Comparison of ENCODE assay signal across 32 cellular contexts in genomic region chr13:56869671-56870070, GRCh38.
DNase-seq lines count a peak whose midpoint lies in the region; ATAC-seq, FAIRE-seq and TF ChIP-seq lines count a peak whose summit lies in the region.
"Had no signal": no experiment of that assay in that cellular context is flagged by ENCODE, and none has a peak within 500 bp of the region (broad histone marks: within the 10 kb centered on the region; RNA-seq: fewer than 3 reads in every experiment).

No MANE protein-coding gene starts in this region.

- intact Hi-C loops in HepG2 (cut with micrococcal nuclease; ENCODE audit: unreplicated experiment), result no loop called here
- intact Hi-C loops in right lobe of liver (cut with DNase I), result no loop called here
- intact Hi-C loops in K562 (cut with micrococcal nuclease), result no loop called here
- intact Hi-C loops in spleen (cut with DNase I; ENCODE audit: low total_unique reads), result no loop called here

- H3K27me3 ChIP-seq in HepG2 (ENCODE audit: control insufficient read depth in 1 of 2, insufficient read depth in 2 of 2, low read length in 2 of 2) (no peaks in the 10 kb centered on the region), right lobe of liver (no peaks in the 10 kb centered on the region), K562 (ENCODE audit: control insufficient read depth in 2 of 2, insufficient read depth in 2 of 2, low read length in 2 of 2) (no peaks in the 10 kb centered on the region), neuron (ENCODE audit: insufficient read depth, low read length) (no peaks in the 10 kb centered on the region), spleen (replicated peaks in 1 of 7) (no peaks in the 10 kb centered on the region)
- H3K27me3 ChIP-seq: BE2C; BLaER1; BLaER1 treated with 17β-estradiol and CSF1 and Interleukin-3, amounts not matched to agents 10 nM and 100 nM had no signal

- no peaks in the 10 kb centered on the region for H3K9me1 ChIP-seq in K562 (ENCODE audit: control insufficient read depth, insufficient read depth, low read length)

- WGBS in HepG2 (ENCODE audit: low lambda C conversion rate), result 21% methylated on average over 4 of the region's 4 CpGs
- 89% methylated on average over 4 of the region's 4 CpGs for WGBS in right lobe of liver (ENCODE audit: insufficient coverage, low coverage, low lambda C conversion rate, missing lambda C conversion rate)
- WGBS in K562 (ENCODE audit: insufficient coverage, low coverage, missing lambda C conversion rate), result no CpG with 5 or more reads among the region's 4 CpGs
- WGBS in spleen, 5 donors, result 89 to 95% (median 90%) methylated on average over 2 to 4 of the region's 4 CpGs

- ATAC-seq in HepG2, result no peak
- ATAC-seq in right lobe of liver, result no peak
- ATAC-seq in K562, result no peak
- no peak for ATAC-seq in HG03039 (IDR thresholded peaks at IDR 0.05; ENCODE audit: unreplicated experiment)
- ATAC-seq: A549; CD8-positive, alpha-beta T cell had no signal

- H3K4me2 ChIP-seq in HepG2 (ENCODE audit: low read depth, low read length), result no peak overlapping the region
- no peak overlapping the region for H3K4me2 ChIP-seq in K562 (ENCODE audit: insufficient read depth, low read length)
- H3K4me2 ChIP-seq: A549; BLaER1; BLaER1 treated with 17β-estradiol and CSF1 and Interleukin-3, amounts not matched to agents 10 nM and 100 nM had no signal

- H3K27ac ChIP-seq in HepG2 (ENCODE audit: extremely low read length, insufficient read depth, low read length) (no peak overlapping the region), right lobe of liver (no peak overlapping the region), K562 (ENCODE audit: extremely low read depth, low read depth, low read length) (no peak overlapping the region), spleen (no peak overlapping the region)
- H3K27ac ChIP-seq: 22Rv1; A549; BLaER1; BLaER1 treated with 17β-estradiol and CSF1 and Interleukin-3, amounts not matched to agents 10 nM and 100 nM; C4-2B had no signal

- POLR2A ChIA-PET in HepG2 (lab: Yijun Ruan, JAX) (no interaction called here), K562 (lab: Yijun Ruan, JAX) (no interaction called here)

- CTCF ChIA-PET in HepG2 (lab: Yijun Ruan, JAX; ENCODE audit: low intra/inter-chr PET ratio, low total read pairs), result no interaction called here
- CTCF ChIA-PET in K562 (lab: Yijun Ruan, JAX; ENCODE audit: low intra/inter-chr PET ratio), result no interaction called here

- TF ChIP-seq RAD21 in HepG2 (CRISPR knock-in tag; IDR thresholded peaks at IDR 0.05), result no peak
- TF ChIP-seq RAD21 in K562 (CRISPR knock-in tag; conservative IDR thresholded peaks at IDR 0.05 in 1 of 2, IDR thresholded peaks at IDR 0.05 in 1 of 2), result no peak

- no peak for TF ChIP-seq POLR2A in HepG2 (IDR thresholded peaks at IDR 0.05; ENCODE audit: insufficient read depth in 1 of 2, low read depth in 2 of 2, low read length in 2 of 2)
- TF ChIP-seq POLR2A in right lobe of liver (IDR thresholded peaks at IDR 0.05), result no peak
- no peak for TF ChIP-seq POLR2A in K562 (conservative IDR thresholded peaks at IDR 0.05)
- no peak for TF ChIP-seq POLR2A in spleen (IDR thresholded peaks at IDR 0.05)

- TF ChIP-seq EP300 in HepG2 (IDR thresholded peaks at IDR 0.05; ENCODE audit: low read depth in 2 of 2, low read length in 2 of 2), result no peak
- no peak for TF ChIP-seq EP300 in HepG2 (CRISPR knock-in tag; IDR thresholded peaks at IDR 0.05; ENCODE audit: borderline replicate concordance)
- TF ChIP-seq EP300 in K562 (IDR thresholded peaks at IDR 0.05; ENCODE audit: low read length), result no peak

- TF ChIP-seq CTCF in HepG2 (CRISPR knock-in tag; IDR thresholded peaks at IDR 0.05), result no peak
- no peak for TF ChIP-seq CTCF in right lobe of liver (IDR thresholded peaks at IDR 0.05)
- TF ChIP-seq CTCF in K562 (IDR thresholded peaks at IDR 0.05 in 2 of 3, conservative IDR thresholded peaks at IDR 0.05 in 1 of 3; ENCODE audit: insufficient read depth in 2 of 3, low read depth in 1 of 3, low read length in 3 of 3), result no peak
- TF ChIP-seq CTCF in spleen (IDR thresholded peaks at IDR 0.05 in 8 of 11, conservative IDR thresholded peaks at IDR 0.05 in 3 of 11), result no peak

- H3K9me3 ChIP-seq in HepG2 (ENCODE audit: low read length) (peaks cover 30% of the 10 kb centered on the region), right lobe of liver (no peaks in the 10 kb centered on the region), K562 (replicated peaks; ENCODE audit: control insufficient read depth, insufficient read depth, low read depth, low read length) (no peaks in the 10 kb centered on the region), neuron (ENCODE audit: low read length) (no peaks in the 10 kb centered on the region), spleen (peaks cover 0 to 15% (median 0%) of the 10 kb centered on the region in 8 donors)
- H3K9me3 ChIP-seq: A549; BE2C; BLaER1; BLaER1 treated with 17β-estradiol and CSF1 and Interleukin-3, amounts not matched to agents 10 nM and 100 nM; Caco-2 had no signal

- no peaks in the 10 kb centered on the region for H3K36me3 ChIP-seq in HepG2 (replicated peaks in 1 of 2; ENCODE audit: control insufficient read depth in 1 of 2, insufficient read depth in 2 of 2, low read length in 2 of 2)
- no peaks in the 10 kb centered on the region for H3K36me3 ChIP-seq in right lobe of liver
- H3K36me3 ChIP-seq in K562 (ENCODE audit: control insufficient read depth, insufficient read depth, low read length), result no peaks in the 10 kb centered on the region
- H3K36me3 ChIP-seq in neuron (ENCODE audit: insufficient read depth, low read length), result no peaks in the 10 kb centered on the region
- H3K36me3 ChIP-seq in spleen, result no peaks in the 10 kb centered on the region
- H3K36me3 ChIP-seq: BE2C; BLaER1; BLaER1 treated with 17β-estradiol and CSF1 and Interleukin-3, amounts not matched to agents 10 nM and 100 nM had no signal

- H2AFZ ChIP-seq in HepG2 (ENCODE audit: low read length) (no peak overlapping the region), K562 (ENCODE audit: low read depth, low read length) (no peak overlapping the region), neuron (ENCODE audit: low read depth, low read length) (peak overlapping the region; percentile 53)

- H4K20me1 ChIP-seq in HepG2 (ENCODE audit: insufficient read depth, low read length) (no peaks in the 10 kb centered on the region), K562 (replicated peaks; ENCODE audit: control insufficient read depth, insufficient read depth, low read length) (no peaks in the 10 kb centered on the region)
- H4K20me1 ChIP-seq: BLaER1; BLaER1 treated with 17β-estradiol and CSF1 and Interleukin-3, amounts not matched to agents 10 nM and 100 nM had no signal

- no peak for FAIRE-seq in HepG2 (lab: Jason Lieb, UNC)
- FAIRE-seq in K562 (lab: Jason Lieb, UNC), result no peak
- FAIRE-seq: A549, D721Med had no signal

- H3K4me3 ChIP-seq in HepG2 (replicated peaks in 1 of 3; ENCODE audit: insufficient read depth in 1 of 3, low read depth in 2 of 3, low read length in 3 of 3), result no peak overlapping the region
- no peak overlapping the region for H3K4me3 ChIP-seq in right lobe of liver
- H3K4me3 ChIP-seq in K562, result no peak overlapping the region
- H3K4me3 ChIP-seq in neuron (ENCODE audit: low read length), result no peak overlapping the region
- no peak overlapping the region for H3K4me3 ChIP-seq in spleen
- H3K4me3 ChIP-seq: A549; BLaER1; BLaER1 treated with 17β-estradiol and CSF1 and Interleukin-3, amounts not matched to agents 10 nM and 100 nM had no signal

- in situ Hi-C loops in HepG2 (cut with HindIII; ENCODE audit: extremely low pct_ligation_motif_present, low pct_unique_long_range_greater_than_20kb) (no loop called here), K562 (cut with MboI) (no loop called here)

- DNase-seq in HepG2 (ENCODE audit: low spot score), result no peak
- DNase-seq in right lobe of liver, result no peak
- no peak for DNase-seq in K562 (ENCODE audit: extremely low read depth in 1 of 4, low spot score in 3 of 4)
- DNase-seq in spleen, result no peak
- DNase-seq: 8988T; ACHN; AML-193; BE2C; C1 segment of cervical spinal cord; Caco-2; Calu3; CD4-positive, alpha-beta memory T cell; CD4-positive, alpha-beta T cell; CD4-positive, CD25-positive, alpha-beta regulatory T cell; CD8-positive, alpha-beta memory T cell; CD8-positive, alpha-beta T cell; COR-L47; DMS 273 treated with DMSO at 0.1 percent for 48 hours; DMS153; DMS53; DMS79; DMS79 treated with DMSO at 0.1 percent for 48 hours; DND-41; EL had no signal

- BruUV-seq in HepG2 (replicated peaks; lab: Mats Ljungman, UMichigan) (no TSS peak), K562 (replicated peaks; lab: Mats Ljungman, UMichigan) (no TSS peak)

- H3K4me1 ChIP-seq in HepG2 (ENCODE audit: insufficient read depth, low read length), result no peaks in the 10 kb centered on the region
- no peaks in the 10 kb centered on the region for H3K4me1 ChIP-seq in right lobe of liver
- no peaks in the 10 kb centered on the region for H3K4me1 ChIP-seq in K562 (replicated peaks in 1 of 2; ENCODE audit: control insufficient read depth in 2 of 2, insufficient read depth in 2 of 2, low read length in 2 of 2)
- H3K4me1 ChIP-seq in neuron (ENCODE audit: insufficient read depth, low read length), result no peaks in the 10 kb centered on the region
- H3K4me1 ChIP-seq in spleen, result no peaks in the 10 kb centered on the region
- H3K4me1 ChIP-seq: A549; BE2C; BLaER1; BLaER1 treated with 17β-estradiol and CSF1 and Interleukin-3, amounts not matched to agents 10 nM and 100 nM; Caco-2 had no signal

- no peak overlapping the region for H3K9ac ChIP-seq in HepG2 (ENCODE audit: insufficient read depth, low read depth, low read length)
- H3K9ac ChIP-seq in K562 (ENCODE audit: insufficient read depth in 1 of 2, low read depth in 2 of 2, low read length in 2 of 2), result no peak overlapping the region
- H3K9ac ChIP-seq: BLaER1; BLaER1 treated with 17β-estradiol and CSF1 and Interleukin-3, amounts not matched to agents 10 nM and 100 nM had no signal

- H3K79me2 ChIP-seq in HepG2 (ENCODE audit: insufficient read depth, low read length) (no peaks in the 10 kb centered on the region), K562 (ENCODE audit: control insufficient read depth, insufficient read depth, low read length) (no peaks in the 10 kb centered on the region)

TF ChIP-seq in HepG2, 621 proteins besides CTCF, POLR2A, EP300 and RAD21:
- peak; percentile 96 for TF ChIP-seq HNRNPK (IDR thresholded peaks at IDR 0.05; ENCODE audit: low read depth, low read length, poor library complexity, severe bottlenecking)
- no peak for TF ChIP-seq ZNF264 (CRISPR knock-in tag; IDR thresholded peaks at IDR 0.05)
- peak; percentile 88; the same call in 1 of the 2 replicates for TF ChIP-seq PCBP1 (IDR thresholded peaks at IDR 0.05; ENCODE audit: borderline replicate concordance, low read depth, low read length)

TF ChIP-seq in K562, 482 proteins besides CTCF, POLR2A, EP300 and RAD21:
- TF ChIP-seq ZFPM2 (CRISPR knock-in tag; IDR thresholded peaks at IDR 0.05), result no peak
- peak; percentile 46 for TF ChIP-seq HNRNPK (IDR thresholded peaks at IDR 0.05; ENCODE audit: low read depth, low read length, poor library complexity, severe bottlenecking)
- TF ChIP-seq PCBP2 (IDR thresholded peaks at IDR 0.05; ENCODE audit: low read depth, low read length, poor library complexity, severe bottlenecking), result peak; percentile 29

Comparison
In these comparisons a context has a peak if more than half of its experiments do, and no peak if none do; other contexts are left out.
1. Of the 241 proteins assayed by ChIP-seq in both HepG2 and K562: peak only in HepG2: PCBP1; only in K562: PCBP2; in both: HNRNPK; in neither: 238.